1 cellular context compared by ENCODE assay signal in genomic region chr16:9102943-9103342, GRCh38.
TF ChIP-seq lines count a peak whose summit lies in the region.

No MANE protein-coding gene starts in this region.

TF ChIP-seq in IMR-90, 13 proteins besides CTCF, POLR2A, EP300 and RAD21:
- no peak for TF ChIP-seq NFE2L2 (IDR thresholded peaks at IDR 0.05; ENCODE audit: low read depth, low read length)
- TF ChIP-seq MAFK (IDR thresholded peaks at IDR 0.05; ENCODE audit: low read depth, low read length) = no peak
- TF ChIP-seq CHD1 (IDR thresholded peaks at IDR 0.05; ENCODE audit: low read depth, low read length) = no peak
- TF ChIP-seq MAZ (IDR thresholded peaks at IDR 0.05; ENCODE audit: borderline replicate concordance, low read depth, low read length) = no peak
- TF ChIP-seq RCOR1 (IDR thresholded peaks at IDR 0.05; ENCODE audit: insufficient replicate concordance, low read length) = no peak
- TF ChIP-seq BHLHE40 (IDR thresholded peaks at IDR 0.05; ENCODE audit: low read depth, low read length) = no peak
- TF ChIP-seq USF2 (IDR thresholded peaks at IDR 0.05; ENCODE audit: low read depth, low read length) = no peak
- no peak for TF ChIP-seq RFX5 (IDR thresholded peaks at IDR 0.05; ENCODE audit: low read depth, low read length)
- TF ChIP-seq CEBPB (IDR thresholded peaks at IDR 0.05; ENCODE audit: low read depth, low read length) = no peak
- no peak for TF ChIP-seq SMC3 (IDR thresholded peaks at IDR 0.05; ENCODE audit: low read depth, low read length)
- TF ChIP-seq ELK1 (IDR thresholded peaks at IDR 0.05; ENCODE audit: borderline replicate concordance, low read depth, low read length) = no peak
- no peak for TF ChIP-seq FOS (IDR thresholded peaks at IDR 0.05; ENCODE audit: low read depth, low read length)
- no peak for TF ChIP-seq MXI1 (IDR thresholded peaks at IDR 0.05; ENCODE audit: borderline replicate concordance, low read depth, low read length)
TF ChIP-seq in IMR-90: peak in this region for 0.
